ENCODE assay signal across 8 cellular contexts in genomic region chr1:11320153-11320936, GRCh38. TPM values are rescaled to one million over a fixed set of nuclear protein-coding genes. Genes with fewer than 3 reads are reported as not detected.
DNase-seq lines count a peak whose midpoint lies in the region; ATAC-seq, FAIRE-seq and TF ChIP-seq lines count a peak whose summit lies in the region.

No MANE protein-coding gene starts in this region.

- H3K27ac ChIP-seq in DND-41 (ENCODE audit: low read length) (no peak overlapping the region), iPS DF 6.9 (ENCODE audit: low read length) (no peak overlapping the region)

- H3K4me3 ChIP-seq in DND-41 (ENCODE audit: low read depth in 1 of 2, low read length in 2 of 2) (no peak overlapping the region), NB4 (ENCODE audit: low read depth, low read length) (no peak overlapping the region), iPS DF 6.9 (ENCODE audit: low read length) (no peak overlapping the region)

- peaks cover 5% of the 10 kb centered on the region for H3K4me1 Mint-ChIP-seq in activated T-cell treated with anti-CD3 and anti-CD28 coated beads, Interleukin-2, amount 50 U/mL, for 4 hours (ENCODE audit: low read depth)
- peaks cover 7% of the 10 kb centered on the region for H3K4me1 Mint-ChIP-seq in stimulated activated effector memory CD8-positive, alpha-beta T cell treated with anti-CD3 and anti-CD28 coated beads, Interleukin-12 subunit alpha, Interleukin-12 subunit beta, amount 100 ng/mL, for 72 hours

- no peak overlapping the region for H3K27ac Mint-ChIP-seq in stimulated activated effector memory CD8-positive, alpha-beta T cell treated with anti-CD3 and anti-CD28 coated beads, Interleukin-12 subunit alpha, Interleukin-12 subunit beta, amount 100 ng/mL, for 72 hours

- H2AFZ ChIP-seq in DND-41 (ENCODE audit: low read depth, low read length) = no peak overlapping the region

- TF ChIP-seq POLR2A in NB4 (IDR thresholded peaks at IDR 0.05; ENCODE audit: extremely low read depth, insufficient read length) = no peak

- no CpG with 5 or more reads among the region's 15 CpGs for WGBS in iPS DF 6.9 (ENCODE audit: insufficient coverage, insufficient read length)

- H3K27me3 ChIP-seq in DND-41 (ENCODE audit: insufficient read depth, low read length, poor library complexity) (peaks cover 3% of the 10 kb centered on the region), iPS DF 6.9 (ENCODE audit: control insufficient read depth, insufficient read depth, low read length) (no peaks in the 10 kb centered on the region)

- DNase-seq in DND-41 (peak; percentile 39), NB4 (ENCODE audit: low read depth) (peak; percentile 38), iPS DF 6.9 (ENCODE audit: low read depth, low spot score) (peak; percentile 61), NCI-H2029 treated with DMSO at 0.1 percent for 48 hours (lab: John Stamatoyannopoulos, UW) (no peak), frontal cortex (ENCODE audit: low spot score in 2 of 2) (no peak)
- DNase-seq in activated T-cell treated with anti-CD3 and anti-CD28 coated beads, Interleukin-2, amount 50 U/mL, for 4 hours = peak; percentile 27
- peak; percentile 27 to 67 for DNase-seq in stimulated activated effector memory CD8-positive, alpha-beta T cell treated with anti-CD3 and anti-CD28 coated beads, Interleukin-12 subunit alpha, Interleukin-12 subunit beta, amount 100 ng/mL, for 72 hours (ENCODE audit: low spot score in 2 of 2)

- H3K27me3 Mint-ChIP-seq in activated T-cell treated with anti-CD3 and anti-CD28 coated beads, Interleukin-2, amount 50 U/mL, for 4 hours (ENCODE audit: low read depth) = peaks cover 6% of the 10 kb centered on the region

- peak; percentile 69; the same call in 2 of the 3 replicates for ATAC-seq in DND-41 (ENCODE audit: insufficient read depth, low read depth)
- peak; percentile 66 to 71 for ATAC-seq in activated T-cell treated with anti-CD3 and anti-CD28 coated beads, Interleukin-2, amount 50 U/mL, for 4 hours
- peak; percentile 67 for ATAC-seq in stimulated activated effector memory CD8-positive, alpha-beta T cell treated with anti-CD3 and anti-CD28 coated beads, Interleukin-12 subunit alpha, Interleukin-12 subunit beta, amount 100 ng/mL, for 72 hours
- no peak for ATAC-seq in HG03280 (IDR thresholded peaks at IDR 0.05; ENCODE audit: unreplicated experiment)

- H3K9me3 Mint-ChIP-seq in activated T-cell treated with anti-CD3 and anti-CD28 coated beads, Interleukin-2, amount 50 U/mL, for 4 hours = no peaks in the 10 kb centered on the region
- no peaks in the 10 kb centered on the region for H3K9me3 Mint-ChIP-seq in stimulated activated effector memory CD8-positive, alpha-beta T cell treated with anti-CD3 and anti-CD28 coated beads, Interleukin-12 subunit alpha, Interleukin-12 subunit beta, amount 100 ng/mL, for 72 hours

- no peaks in the 10 kb centered on the region for H3K79me2 ChIP-seq in DND-41 (ENCODE audit: insufficient read depth, low read length)

- no peaks in the 10 kb centered on the region for H3K36me3 ChIP-seq in DND-41 (ENCODE audit: insufficient read depth, low read length)
- no peaks in the 10 kb centered on the region for H3K36me3 ChIP-seq in iPS DF 6.9 (ENCODE audit: control insufficient read depth, insufficient read depth, low read length)

- FAIRE-seq in frontal cortex (lab: Jason Lieb, UNC) = no peak

- H3K4me1 ChIP-seq in DND-41 (ENCODE audit: insufficient read depth, low read length) = no peaks in the 10 kb centered on the region
- no peaks in the 10 kb centered on the region for H3K4me1 ChIP-seq in iPS DF 6.9 (ENCODE audit: control insufficient read depth, insufficient read depth, low read length)

- no peaks in the 10 kb centered on the region for H3K9me3 ChIP-seq in DND-41 (ENCODE audit: insufficient read depth, low read length, severe bottlenecking)
- no peaks in the 10 kb centered on the region for H3K9me3 ChIP-seq in iPS DF 6.9 (ENCODE audit: control insufficient read depth, insufficient read depth, low read length)

- no peaks in the 10 kb centered on the region for H4K20me1 ChIP-seq in DND-41 (ENCODE audit: insufficient read depth, low read length)

- H3K9ac ChIP-seq in DND-41 (ENCODE audit: low read depth, low read length) = no peak overlapping the region

- H3K4me2 ChIP-seq in DND-41 (ENCODE audit: insufficient read depth, low read length) = no peak overlapping the region

- H3K36me3 Mint-ChIP-seq in activated T-cell treated with anti-CD3 and anti-CD28 coated beads, Interleukin-2, amount 50 U/mL, for 4 hours (ENCODE audit: insufficient read depth) = no peaks in the 10 kb centered on the region
- no peaks in the 10 kb centered on the region for H3K36me3 Mint-ChIP-seq in stimulated activated effector memory CD8-positive, alpha-beta T cell treated with anti-CD3 and anti-CD28 coated beads, Interleukin-12 subunit alpha, Interleukin-12 subunit beta, amount 100 ng/mL, for 72 hours

- TF ChIP-seq CTCF in DND-41 (IDR thresholded peaks at IDR 0.05; ENCODE audit: borderline replicate concordance, extremely low read depth, low read length, poor library complexity, severe bottlenecking) (peak; percentile 68), NB4 (IDR thresholded peaks at IDR 0.05; ENCODE audit: low read depth, low read length) (peak; percentile 70)

- H3K4me3 Mint-ChIP-seq in activated T-cell treated with anti-CD3 and anti-CD28 coated beads, Interleukin-2, amount 50 U/mL, for 4 hours = no peak overlapping the region
- H3K4me3 Mint-ChIP-seq in stimulated activated effector memory CD8-positive, alpha-beta T cell treated with anti-CD3 and anti-CD28 coated beads, Interleukin-12 subunit alpha, Interleukin-12 subunit beta, amount 100 ng/mL, for 72 hours = no peak overlapping the region

RNA-seq across cellular contexts. Expression of gene UBIAD1, which starts 47.3 kb away (rescaled TPM):
- total RNA-seq in activated T-cell treated with anti-CD3 and anti-CD28 coated beads, Interleukin-2, amount 50 U/mL, for 4 hours = 10 to 100 TPM; 46.1 to 57.8 (median 47.4) TPM
- 12.6 TPM for total RNA-seq in frontal cortex

RNA-seq across cellular contexts. Expression of gene MTOR, which starts 58.0 kb away (rescaled TPM):
- total RNA-seq in activated T-cell treated with anti-CD3 and anti-CD28 coated beads, Interleukin-2, amount 50 U/mL, for 4 hours = 10 to 100 TPM; 46.4 to 49.6 (median 47.9) TPM
- total RNA-seq in frontal cortex = 38.7 TPM

Comparison
In these comparisons a context has a peak if more than half of its experiments do, and no peak if none do; other contexts are left out.
1. DNase-seq: peak in DND-41 (single experiment), NB4 (single experiment), activated T-cell treated with anti-CD3 and anti-CD28 coated beads, Interleukin-2, amount 50 U/mL, for 4 hours (single experiment), iPS DF 6.9 (single experiment) and stimulated activated effector memory CD8-positive, alpha-beta T cell treated with anti-CD3 and anti-CD28 coated beads, Interleukin-12 subunit alpha, Interleukin-12 subunit beta, amount 100 ng/mL, for 72 hours (2 of 2); none in NCI-H2029 treated with DMSO at 0.1 percent for 48 hours (single experiment) and frontal cortex (0 of 2).